ENCODE assay signal across 8 cellular contexts in the genomic region with DNA sequence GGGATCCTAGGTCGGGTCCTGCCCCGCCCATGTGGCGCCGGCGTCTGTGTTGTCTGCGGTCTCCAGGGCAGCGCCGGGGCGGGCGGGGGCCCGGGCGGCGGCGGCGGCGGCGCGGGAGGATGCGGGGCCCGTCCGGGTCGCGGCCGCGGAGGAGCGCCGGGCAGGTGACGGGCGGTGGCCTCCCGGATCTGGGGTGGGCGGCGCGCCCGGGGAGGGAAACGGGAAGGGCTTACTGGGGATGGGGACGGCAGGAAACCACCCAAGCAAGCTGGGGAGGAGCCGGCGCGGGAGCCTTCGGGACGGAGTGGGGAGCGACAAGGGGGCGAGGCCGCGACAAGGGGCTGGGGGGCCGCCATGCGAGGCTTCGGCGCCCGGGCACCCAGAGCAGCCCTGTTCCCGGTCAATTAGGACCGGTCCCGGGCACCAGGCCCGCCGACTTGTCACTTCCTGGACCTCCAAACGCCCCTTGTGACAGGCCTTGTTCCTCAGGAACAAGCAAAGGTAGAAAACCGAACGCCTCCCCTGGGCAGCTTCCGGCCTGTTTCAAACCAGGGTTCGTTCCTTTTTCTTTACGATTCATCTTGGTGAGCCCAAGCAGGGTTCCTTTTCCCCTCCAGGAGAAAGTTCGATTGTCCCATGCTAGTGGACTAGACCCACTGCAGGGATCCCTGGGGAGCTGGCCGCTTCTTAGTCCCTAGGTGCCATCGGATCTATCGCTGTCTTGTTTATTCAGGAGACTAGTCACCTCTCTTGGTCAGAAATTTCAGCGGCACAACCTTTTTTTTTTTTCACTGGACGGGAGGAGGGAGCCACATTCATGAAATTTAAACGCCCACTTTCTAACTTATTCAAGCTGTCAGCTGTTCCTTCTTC. TPM values are rescaled to one million over a fixed set of nuclear protein-coding genes. Genes with fewer than 3 reads are reported as not detected.
A peak's percentile ranks its signal among the peaks of the same experiment; 100 is the strongest.
DNase-seq lines count a peak whose midpoint lies in the region; ATAC-seq and TF ChIP-seq lines count a peak whose summit lies in the region.

No MANE protein-coding gene starts in this region.

- H3K4me1 Mint-ChIP-seq in chondrocyte (ENCODE audit: low read depth) = peaks cover 19% of the 10 kb centered on the region

- no peaks in the 10 kb centered on the region for H3K27me3 Mint-ChIP-seq in chondrocyte (ENCODE audit: low read depth)

- peaks cover 5% of the 10 kb centered on the region for H3K36me3 Mint-ChIP-seq in chondrocyte (ENCODE audit: low read depth)

- peak; percentile 62 to 72 for ATAC-seq in activated CD4-positive, CD25-positive, alpha-beta regulatory T cell treated with anti-CD3 and anti-CD28 coated beads, Interleukin-2, amount 50 U/mL, for 24 hours

- peak overlapping the region; percentile 95 for H3K27ac Mint-ChIP-seq in chondrocyte (ENCODE audit: unreplicated experiment)

- no peaks in the 10 kb centered on the region for H3K9me3 Mint-ChIP-seq in chondrocyte (ENCODE audit: low read depth)

- H3K27me3 ChIP-seq in layer of hippocampus (ENCODE audit: control insufficient read depth, insufficient read depth, low read length) = peaks cover 2% of the 10 kb centered on the region

- peak overlapping the region; percentile 54 for H3K27ac ChIP-seq in layer of hippocampus (ENCODE audit: low read depth, low read length)

- peak; percentile 66 to 83 for DNase-seq in NCI-H2081 (lab: John Stamatoyannopoulos, UW)
- DNase-seq in NCI-H2081 treated with DMSO at 0.1 percent for 48 hours (lab: John Stamatoyannopoulos, UW) = no peak
- DNase-seq in LoVo (ENCODE audit: low spot score) = peak; percentile 62
- DNase-seq in chondrocyte (ENCODE audit: low spot score) = no peak
- DNase-seq in stimulated activated CD4-positive, alpha-beta T cell treated with anti-CD3 and anti-CD28 coated beads, Interleukin-1b, Interleukin-23, amount 100 ng/mL, for 4 hours (ENCODE audit: low read depth in 2 of 2) = peak; percentile 12 to 38
- no peak for DNase-seq in SHP77 (lab: John Stamatoyannopoulos, UW)

- TF ChIP-seq CTCF in chondrocyte (IDR thresholded peaks at IDR 0.05) = peak; percentile 11

- peak overlapping the region; percentile 83 for H3K4me3 Mint-ChIP-seq in chondrocyte (ENCODE audit: unreplicated experiment)

RNA-seq across cellular contexts. Expression of gene JHY, which starts 0.5 kb away (rescaled TPM):
- 7.4 to 7.8 TPM (median 7.7 TPM) in 3 replicates for total RNA-seq in chondrocyte

RNA-seq across cellular contexts. Expression of gene CRTAM, which starts 44.7 kb away (rescaled TPM):
- not detected in 3 replicates for total RNA-seq in chondrocyte

Comparison
In these comparisons a context has a peak if more than half of its experiments do, and no peak if none do; other contexts are left out.
1. DNase-seq: peak in NCI-H2081 (2 of 2), LoVo (single experiment) and stimulated activated CD4-positive, alpha-beta T cell treated with anti-CD3 and anti-CD28 coated beads, Interleukin-1b, Interleukin-23, amount 100 ng/mL, for 4 hours (2 of 2); none in NCI-H2081 treated with DMSO at 0.1 percent for 48 hours (single experiment), chondrocyte (single experiment) and SHP77 (0 of 2).